Comparison of ENCODE assay signal across 1 cellular context in the genomic region with DNA sequence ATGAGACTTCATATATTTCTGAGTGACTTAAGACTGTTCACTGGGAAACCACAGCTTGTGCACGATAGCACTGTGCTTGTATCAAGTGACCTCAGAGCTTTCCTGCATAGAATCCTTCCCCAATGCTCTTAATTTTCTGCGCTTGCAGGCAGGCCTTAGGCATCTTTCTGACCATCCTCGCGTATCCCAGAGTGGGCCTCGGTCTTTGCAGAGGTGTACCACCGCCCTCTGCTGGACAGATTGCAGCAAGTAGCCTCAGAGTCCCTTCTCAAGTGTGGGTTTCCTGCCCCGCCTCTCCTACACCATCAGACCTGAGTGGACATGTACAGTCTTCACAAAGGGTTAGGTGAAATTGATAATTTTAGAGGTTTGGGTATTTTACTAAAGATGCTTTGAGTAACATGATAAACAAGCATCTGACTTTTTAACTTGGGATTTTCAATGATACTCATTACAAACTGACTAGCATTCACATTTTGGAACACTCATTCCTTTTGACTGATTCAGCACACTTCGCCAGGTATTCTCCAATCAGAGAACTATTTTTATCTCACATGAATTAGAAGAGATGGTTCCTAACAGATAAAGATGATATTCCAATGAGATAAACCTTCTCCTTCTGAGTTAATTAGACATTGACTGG.
TF ChIP-seq lines count a peak whose summit lies in the region.

No MANE protein-coding gene starts in this region.

TF ChIP-seq in GM23338, 12 proteins besides CTCF, POLR2A, EP300 and RAD21 (continued from another document):
- TF ChIP-seq, protein P1, sequence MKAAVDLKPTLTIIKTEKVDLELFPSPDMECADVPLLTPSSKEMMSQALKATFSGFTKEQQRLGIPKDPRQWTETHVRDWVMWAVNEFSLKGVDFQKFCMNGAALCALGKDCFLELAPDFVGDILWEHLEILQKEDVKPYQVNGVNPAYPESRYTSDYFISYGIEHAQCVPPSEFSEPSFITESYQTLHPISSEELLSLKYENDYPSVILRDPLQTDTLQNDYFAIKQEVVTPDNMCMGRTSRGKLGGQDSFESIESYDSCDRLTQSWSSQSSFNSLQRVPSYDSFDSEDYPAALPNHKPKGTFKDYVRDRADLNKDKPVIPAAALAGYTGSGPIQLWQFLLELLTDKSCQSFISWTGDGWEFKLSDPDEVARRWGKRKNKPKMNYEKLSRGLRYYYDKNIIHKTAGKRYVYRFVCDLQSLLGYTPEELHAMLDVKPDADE (IDR thresholded peaks at IDR 0.05) = no peak
- TF ChIP-seq POLR2AphosphoS5 (IDR thresholded peaks at IDR 0.05; ENCODE audit: low read depth) (no peak), ZNF114 (CRISPR knock-in tag; IDR thresholded peaks at IDR 0.05) (no peak), STAT1 (IDR thresholded peaks at IDR 0.05; ENCODE audit: unreplicated experiment) (no peak), JUNB (IDR thresholded peaks at IDR 0.05; ENCODE audit: unreplicated experiment) (no peak)
- TF ChIP-seq, protein P2, sequence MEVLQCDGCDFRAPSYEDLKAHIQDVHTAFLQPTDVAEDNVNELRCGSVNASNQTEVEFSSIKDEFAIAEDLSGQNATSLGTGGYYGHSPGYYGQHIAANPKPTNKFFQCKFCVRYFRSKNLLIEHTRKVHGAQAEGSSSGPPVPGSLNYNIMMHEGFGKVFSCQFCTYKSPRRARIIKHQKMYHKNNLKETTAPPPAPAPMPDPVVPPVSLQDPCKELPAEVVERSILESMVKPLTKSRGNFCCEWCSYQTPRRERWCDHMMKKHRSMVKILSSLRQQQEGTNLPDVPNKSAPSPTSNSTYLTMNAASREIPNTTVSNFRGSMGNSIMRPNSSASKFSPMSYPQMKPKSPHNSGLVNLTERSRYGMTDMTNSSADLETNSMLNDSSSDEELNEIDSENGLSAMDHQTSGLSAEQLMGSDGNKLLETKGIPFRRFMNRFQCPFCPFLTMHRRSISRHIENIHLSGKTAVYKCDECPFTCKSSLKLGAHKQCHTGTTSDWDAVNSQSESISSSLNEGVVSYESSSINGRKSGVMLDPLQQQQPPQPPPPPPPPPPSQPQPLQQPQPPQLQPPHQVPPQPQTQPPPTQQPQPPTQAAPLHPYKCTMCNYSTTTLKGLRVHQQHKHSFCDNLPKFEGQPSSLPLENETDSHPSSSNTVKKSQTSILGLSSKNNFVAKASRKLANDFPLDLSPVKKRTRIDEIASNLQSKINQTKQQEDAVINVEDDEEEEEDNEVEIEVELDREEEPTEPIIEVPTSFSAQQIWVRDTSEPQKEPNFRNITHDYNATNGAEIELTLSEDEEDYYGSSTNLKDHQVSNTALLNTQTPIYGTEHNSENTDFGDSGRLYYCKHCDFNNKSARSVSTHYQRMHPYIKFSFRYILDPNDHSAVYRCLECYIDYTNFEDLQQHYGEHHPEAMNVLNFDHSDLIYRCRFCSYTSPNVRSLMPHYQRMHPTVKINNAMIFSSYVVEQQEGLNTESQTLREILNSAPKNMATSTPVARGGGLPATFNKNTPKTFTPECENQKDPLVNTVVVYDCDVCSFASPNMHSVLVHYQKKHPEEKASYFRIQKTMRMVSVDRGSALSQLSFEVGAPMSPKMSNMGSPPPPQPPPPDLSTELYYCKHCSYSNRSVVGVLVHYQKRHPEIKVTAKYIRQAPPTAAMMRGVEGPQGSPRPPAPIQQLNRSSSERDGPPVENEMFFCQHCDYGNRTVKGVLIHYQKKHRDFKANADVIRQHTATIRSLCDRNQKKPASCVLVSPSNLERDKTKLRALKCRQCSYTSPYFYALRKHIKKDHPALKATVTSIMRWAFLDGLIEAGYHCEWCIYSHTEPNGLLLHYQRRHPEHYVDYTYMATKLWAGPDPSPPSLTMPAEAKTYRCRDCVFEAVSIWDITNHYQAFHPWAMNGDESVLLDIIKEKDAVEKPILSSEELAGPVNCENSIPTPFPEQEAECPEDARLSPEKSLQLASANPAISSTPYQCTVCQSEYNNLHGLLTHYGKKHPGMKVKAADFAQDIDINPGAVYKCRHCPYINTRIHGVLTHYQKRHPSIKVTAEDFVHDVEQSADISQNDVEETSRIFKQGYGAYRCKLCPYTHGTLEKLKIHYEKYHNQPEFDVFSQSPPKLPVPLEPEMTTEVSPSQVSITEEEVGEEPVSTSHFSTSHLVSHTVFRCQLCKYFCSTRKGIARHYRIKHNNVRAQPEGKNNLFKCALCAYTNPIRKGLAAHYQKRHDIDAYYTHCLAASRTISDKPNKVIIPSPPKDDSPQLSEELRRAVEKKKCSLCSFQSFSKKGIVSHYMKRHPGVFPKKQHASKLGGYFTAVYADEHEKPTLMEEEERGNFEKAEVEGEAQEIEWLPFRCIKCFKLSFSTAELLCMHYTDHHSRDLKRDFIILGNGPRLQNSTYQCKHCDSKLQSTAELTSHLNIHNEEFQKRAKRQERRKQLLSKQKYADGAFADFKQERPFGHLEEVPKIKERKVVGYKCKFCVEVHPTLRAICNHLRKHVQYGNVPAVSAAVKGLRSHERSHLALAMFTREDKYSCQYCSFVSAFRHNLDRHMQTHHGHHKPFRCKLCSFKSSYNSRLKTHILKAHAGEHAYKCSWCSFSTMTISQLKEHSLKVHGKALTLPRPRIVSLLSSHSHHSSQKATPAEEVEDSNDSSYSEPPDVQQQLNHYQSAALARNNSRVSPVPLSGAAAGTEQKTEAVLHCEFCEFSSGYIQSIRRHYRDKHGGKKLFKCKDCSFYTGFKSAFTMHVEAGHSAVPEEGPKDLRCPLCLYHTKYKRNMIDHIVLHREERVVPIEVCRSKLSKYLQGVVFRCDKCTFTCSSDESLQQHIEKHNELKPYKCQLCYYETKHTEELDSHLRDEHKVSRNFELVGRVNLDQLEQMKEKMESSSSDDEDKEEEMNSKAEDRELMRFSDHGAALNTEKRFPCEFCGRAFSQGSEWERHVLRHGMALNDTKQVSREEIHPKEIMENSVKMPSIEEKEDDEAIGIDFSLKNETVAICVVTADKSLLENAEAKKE (CRISPR knock-in tag; IDR thresholded peaks at IDR 0.05) = no peak
